ENCODE assay signal across 18 cellular contexts in the genomic region with DNA sequence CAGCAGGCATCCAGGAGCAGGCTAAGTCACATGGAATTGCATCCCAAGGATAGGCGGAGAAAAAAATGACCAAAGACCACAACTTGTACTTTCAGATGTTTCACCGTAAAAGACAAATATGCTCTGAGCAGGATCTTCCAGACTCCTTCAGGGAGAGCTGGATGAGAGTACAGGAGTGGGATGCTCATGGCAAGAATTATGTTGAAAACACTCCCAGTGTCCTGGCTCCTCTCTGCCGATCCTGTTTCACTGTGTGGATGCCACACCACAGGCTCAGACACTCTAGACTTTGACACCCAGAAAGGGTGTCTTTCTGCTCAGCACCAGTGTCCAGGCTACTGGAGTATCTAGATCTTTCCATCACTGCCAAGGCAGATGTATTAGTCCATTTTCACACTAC. TPM values are rescaled to one million over a fixed set of nuclear protein-coding genes. Genes with fewer than 3 reads are reported as not detected.
DNase-seq lines count a peak whose midpoint lies in the region; ATAC-seq and TF ChIP-seq lines count a peak whose summit lies in the region.
"Had no signal": no experiment of that assay in that cellular context is flagged by ENCODE, and none has a peak within 500 bp of the region (broad histone marks: within the 10 kb centered on the region; RNA-seq: fewer than 3 reads in every experiment).

No MANE protein-coding gene starts in this region.

- H3K27me3 ChIP-seq in breast epithelium (no peaks in the 10 kb centered on the region), mammary epithelial cell (ENCODE audit: insufficient read depth, low read length) (no peaks in the 10 kb centered on the region), left lung (no peaks in the 10 kb centered on the region), sigmoid colon (no peaks in the 10 kb centered on the region), vagina (no peaks in the 10 kb centered on the region)

- BruUV-seq in mammary epithelial cell (replicated peaks; lab: Mats Ljungman, UMichigan): no TSS peak

- dilution Hi-C loops in mammary epithelial cell (cut with HindIII; ENCODE audit: low sequenced_read_pairs): no loop called here

- no peak overlapping the region for H3K4me2 ChIP-seq in mammary epithelial cell (ENCODE audit: insufficient read depth, low read depth, low read length)
- H3K4me2 ChIP-seq: KMS-11 had no signal

- H3K4me3 ChIP-seq in breast epithelium (no peak overlapping the region), mammary epithelial cell (replicated peaks in 1 of 3; ENCODE audit: insufficient read depth in 1 of 3, low read depth in 2 of 3, low read length in 3 of 3) (no peak overlapping the region), left lung (no peak overlapping the region), sigmoid colon (no peak overlapping the region), vagina (no peak overlapping the region)
- H3K4me3 ChIP-seq: HAP-1 had no signal

- H3K27ac ChIP-seq in breast epithelium (peak overlapping the region; percentile 2 to 13), mammary epithelial cell (ENCODE audit: insufficient read depth, low read depth, low read length) (no peak overlapping the region), left lung (no peak overlapping the region), sigmoid colon (peak overlapping the region; percentile 73 to 82 (median 81)), vagina (peak overlapping the region; percentile 83), caudate nucleus (ENCODE audit: low read depth, low read length) (no peak overlapping the region)
- H3K27ac ChIP-seq: 22Rv1, HL-60, KMS-11 had no signal

- TF ChIP-seq CTCF in breast epithelium (IDR thresholded peaks at IDR 0.05): no peak
- TF ChIP-seq CTCF in mammary epithelial cell (conservative IDR thresholded peaks at IDR 0.05 in 1 of 2, IDR thresholded peaks at IDR 0.05 in 1 of 2; ENCODE audit: extremely low read depth in 1 of 2, insufficient read depth in 1 of 2, low read depth in 1 of 2, low read length in 2 of 2): no peak
- TF ChIP-seq CTCF in left lung (IDR thresholded peaks at IDR 0.05): no peak
- no peak for TF ChIP-seq CTCF in sigmoid colon (IDR thresholded peaks at IDR 0.05)
- TF ChIP-seq CTCF in vagina (IDR thresholded peaks at IDR 0.05): no peak

- intact Hi-C loops in breast epithelium (cut with DNase I; ENCODE audit: low total_unique reads) (no loop called here), mammary epithelial cell (cut with micrococcal nuclease) (no loop called here), left lung (cut with DNase I) (no loop called here), sigmoid colon (cut with DNase I) (no loop called here), vagina (cut with DNase I) (no loop called here)

- H3K4me1 ChIP-seq in breast epithelium (no peaks in the 10 kb centered on the region), mammary epithelial cell (ENCODE audit: insufficient read depth, low read length) (no peaks in the 10 kb centered on the region), left lung (no peaks in the 10 kb centered on the region), sigmoid colon (peaks cover 0 to 49% (median 42%) of the 10 kb centered on the region in 4 donors), vagina (peaks cover 53% of the 10 kb centered on the region)
- H3K4me1 ChIP-seq: HAP-1 had no signal

- no peaks in the 10 kb centered on the region for H3K79me2 ChIP-seq in mammary epithelial cell (ENCODE audit: insufficient read depth, low read length)

- in situ Hi-C loops in mammary epithelial cell (cut with MboI; ENCODE audit: low sequenced_read_pairs in 2 of 2): no loop called here

- 77% methylated on average over 3 of the region's 3 CpGs for WGBS in mammary epithelial cell (ENCODE audit: low coverage, missing lambda C conversion rate)
- WGBS in sigmoid colon, 2 donors: 84 to 89% methylated on average over 3 of the region's 3 CpGs

- no peaks in the 10 kb centered on the region for H3K9me3 ChIP-seq in breast epithelium
- no peaks in the 10 kb centered on the region for H3K9me3 ChIP-seq in mammary epithelial cell (replicated peaks; ENCODE audit: insufficient read depth, low read length)
- peaks cover 0 to 3% of the 10 kb centered on the region in 2 donors for H3K9me3 ChIP-seq in left lung
- H3K9me3 ChIP-seq in sigmoid colon: no peaks in the 10 kb centered on the region
- H3K9me3 ChIP-seq in vagina: no peaks in the 10 kb centered on the region
- H3K9me3 ChIP-seq: HAP-1 had no signal

- CTCF ChIA-PET in mammary epithelial cell (lab: Charles Lee; ENCODE audit: low non-redundant PET): no interaction called here

- H4K20me1 ChIP-seq in mammary epithelial cell (ENCODE audit: insufficient read depth, low read length): no peaks in the 10 kb centered on the region

- H3K36me3 ChIP-seq in breast epithelium (no peaks in the 10 kb centered on the region), mammary epithelial cell (ENCODE audit: insufficient read depth, low read length) (no peaks in the 10 kb centered on the region), left lung (no peaks in the 10 kb centered on the region), sigmoid colon (no peaks in the 10 kb centered on the region), vagina (no peaks in the 10 kb centered on the region)
- H3K36me3 ChIP-seq: HAP-1 had no signal

- DNase-seq in breast epithelium (ENCODE audit: low spot score in 2 of 2) (no peak), mammary epithelial cell (no peak), left lung (no peak), sigmoid colon (no peak), vagina (ENCODE audit: extremely low spot score in 2 of 2) (no peak), caudate nucleus (lab: John Stamatoyannopoulos, UW) (no peak), GDM1 (lab: John Stamatoyannopoulos, UW) (no peak)
- DNase-seq: DMS 273 treated with DMSO at 0.1 percent for 48 hours, DND-41, NCI-H1417, NCI-H187, NCI-H526 had no signal

- H2AFZ ChIP-seq in mammary epithelial cell (ENCODE audit: low read depth, low read length): no peak overlapping the region

- TF ChIP-seq POLR2A in breast epithelium (IDR thresholded peaks at IDR 0.05) (no peak), sigmoid colon (IDR thresholded peaks at IDR 0.05) (no peak), vagina (IDR thresholded peaks at IDR 0.05) (no peak)

- H3K9ac ChIP-seq in mammary epithelial cell (ENCODE audit: insufficient read depth, low read length): no peak overlapping the region
- H3K9ac ChIP-seq: KMS-11 had no signal

- TF ChIP-seq EP300 in sigmoid colon (IDR thresholded peaks at IDR 0.05): no peak

- ATAC-seq in left lung (peak; percentile 36), GM21367 (IDR thresholded peaks at IDR 0.05; ENCODE audit: unreplicated experiment) (no peak)

RNA-seq across cellular contexts. Expression of gene ABI3BP, which starts 11.7 kb away (rescaled TPM):
- total RNA-seq in breast epithelium (100 to 1,000 TPM in 1 of 3 donors, 10 to 100 TPM in 2; 17.4 to 170 (median 41.1) TPM), mammary epithelial cell (1 to 10 TPM in 1 of 2 donors, under 1 TPM in 1; 0.67 to 2.0 TPM), left lung (100 to 1,000 TPM; 116 to 138 TPM), sigmoid colon (100 to 1,000 TPM in 1 of 4 donors, 10 to 100 TPM in 3; 30.4 to 177 (median 77.9) TPM), vagina (91.1 TPM)
- polyA plus RNA-seq in mammary epithelial cell (0.24 TPM), sigmoid colon (10 to 100 TPM in 1 of 3 donors, 1 to 10 TPM in 2; 1.2 to 21.1 (median 4.8) TPM)
- polyA minus RNA-seq in mammary epithelial cell: not detected
- total RNA-seq: G401 had no signal

Comparison
In these comparisons a context has a peak if more than half of its experiments do, and no peak if none do; other contexts are left out.
1. H3K27ac ChIP-seq: peak in breast epithelium (2 of 2), sigmoid colon (4 of 4) and vagina (single experiment); none in mammary epithelial cell (single experiment), left lung (0 of 2) and caudate nucleus (single experiment).
2. RNA of gene ABI3BP, which starts 11.7 kb away (total RNA-seq): 116 to 138 TPM in left lung, 91.1 TPM in vagina (single experiment), 30.4 to 177 TPM in sigmoid colon and 17.4 to 170 TPM in breast epithelium; 0.67 to 2.0 TPM in mammary epithelial cell; every median in the first group is over 4 times any median in the second.